9 cellular contexts compared by ENCODE assay signal in the genomic region with DNA sequence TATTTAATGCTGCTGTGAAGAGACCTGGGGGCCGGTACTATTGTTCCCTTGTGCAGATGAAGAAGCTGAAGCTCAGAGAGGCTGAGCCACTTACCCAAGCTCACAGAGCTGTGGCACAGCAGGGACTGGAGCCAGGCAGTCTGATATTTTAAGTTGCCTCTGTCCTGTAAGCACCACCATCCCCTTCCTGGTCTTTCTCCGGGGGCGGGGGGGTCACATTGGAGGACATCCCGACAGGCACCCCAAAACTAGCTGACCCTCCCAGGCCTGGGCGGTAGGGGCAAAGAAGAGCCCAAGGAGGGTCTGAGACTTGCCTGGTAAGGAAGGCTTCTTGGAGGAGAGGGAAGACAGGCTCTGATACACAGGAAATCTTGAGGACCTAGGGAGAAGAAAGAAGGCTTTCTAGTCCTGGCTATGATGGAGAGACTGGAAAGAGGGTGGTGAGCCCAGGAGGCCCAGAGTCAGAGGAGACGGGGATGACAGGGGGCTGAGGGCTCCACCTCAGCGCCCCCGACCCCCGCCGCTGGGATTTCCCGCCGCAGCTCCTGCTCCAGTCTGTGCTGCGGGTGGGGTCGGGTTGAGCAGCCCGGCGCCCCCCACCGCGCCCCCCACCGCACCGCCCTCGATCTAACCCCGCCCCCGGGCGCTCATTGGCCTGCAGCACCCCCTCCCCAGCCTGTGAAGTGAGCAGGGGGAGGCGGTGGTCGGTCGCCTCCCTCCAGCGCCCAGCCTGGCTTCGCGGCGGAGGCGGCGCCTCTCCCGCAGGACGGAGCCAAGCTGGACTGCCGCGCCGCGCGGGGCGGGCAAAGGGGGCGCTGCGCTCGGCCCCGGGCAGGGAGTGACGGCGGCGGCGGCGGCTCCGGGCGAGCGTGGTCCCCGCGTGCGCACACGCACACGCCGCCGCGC. TPM values are rescaled to one million over a fixed set of nuclear protein-coding genes. Genes with fewer than 3 reads are reported as not detected.
DNase-seq lines count a peak whose midpoint lies in the region; ATAC-seq, FAIRE-seq and TF ChIP-seq lines count a peak whose summit lies in the region.
"Had no signal": no experiment of that assay in that cellular context is flagged by ENCODE, and none has a peak within 500 bp of the region (broad histone marks: within the 10 kb centered on the region; RNA-seq: fewer than 3 reads in every experiment).

TSS of gene ADCYAP1R1 (plus strand) at position 711 of the 906 bp plus-strand sequence. CDS start 10,957 bp downstream, outside the sequence.

- no peaks in the 10 kb centered on the region for H3K4me1 ChIP-seq in testis

- H3K9me3 ChIP-seq in testis: no peaks in the 10 kb centered on the region

- TF ChIP-seq POLR2A in testis (IDR thresholded peaks at IDR 0.05) (no peak), GM12892 (IDR thresholded peaks at IDR 0.05; ENCODE audit: low read depth, low read length) (no peak)

- H3K27ac ChIP-seq in testis: peak within 1 kb of the TSS in 1 of 2 donors; percentile 56

- 10 to 46% methylated on average over 5 to 31 of the region's 61 CpGs for WGBS in testis, 2 donors

- no peaks in the 10 kb centered on the region for H3K36me3 ChIP-seq in testis (ENCODE audit: low read depth, missing control alignments)

- ATAC-seq in left lobe of liver: peak; percentile 37
- no peak for ATAC-seq in GM21390 (IDR thresholded peaks at IDR 0.05; ENCODE audit: unreplicated experiment)
- no peak for ATAC-seq in HG03460 (IDR thresholded peaks at IDR 0.05; ENCODE audit: unreplicated experiment)

- intact Hi-C loops in testis (cut with DNase I; ENCODE audit: low total_unique reads): no loop called here

- no peaks in the 10 kb centered on the region for H3K27me3 ChIP-seq in testis

- no peak for FAIRE-seq in GM12892 (lab: Jason Lieb, UNC)

- peak in 1 of 3 experiments; percentile 15 for TF ChIP-seq CTCF in testis (IDR thresholded peaks at IDR 0.05)

- DNase-seq in NCI-H1694 (lab: John Stamatoyannopoulos, UW) (peak; percentile 47), astrocyte of the hippocampus (ENCODE audit: low read depth, low spot score) (peak; percentile 48), left lobe of liver (ENCODE audit: low spot score) (no peak), testis (peak; percentile 69), GM12892 (ENCODE audit: insufficient read length) (no peak)
- DNase-seq: immature natural killer cell had no signal

- peak within 1 kb of the TSS; percentile 56 to 67 for H3K4me3 ChIP-seq in testis

RNA-seq across cellular contexts. Expression of gene ADCYAP1R1, which starts in this region (rescaled TPM):
- 0.65 TPM for total RNA-seq in left lobe of liver
- 1 to 10 TPM; 4.3 to 4.8 TPM for total RNA-seq in testis
- 3.2 TPM for polyA plus RNA-seq in testis (ENCODE audit: insufficient read depth, low read depth, low replicate concordance)
- polyA plus RNA-seq in GM12892 (2012; ENCODE audit: missing spikeins): not detected
- total RNA-seq: RPMI7951 had no signal
- polyA plus RNA-seq: immature natural killer cell had no signal

Comparison
In these comparisons a context has a peak if more than half of its experiments do, and no peak if none do; other contexts are left out.
1. Peak in ATAC-seq in left lobe of liver; RNA of the gene not detected or under 1 TPM.
2. DNase-seq: peak in NCI-H1694 (single experiment), astrocyte of the hippocampus (single experiment) and testis (single experiment); none in left lobe of liver (single experiment) and GM12892 (single experiment).